8 cellular contexts compared by ENCODE assay signal in the genomic region with DNA sequence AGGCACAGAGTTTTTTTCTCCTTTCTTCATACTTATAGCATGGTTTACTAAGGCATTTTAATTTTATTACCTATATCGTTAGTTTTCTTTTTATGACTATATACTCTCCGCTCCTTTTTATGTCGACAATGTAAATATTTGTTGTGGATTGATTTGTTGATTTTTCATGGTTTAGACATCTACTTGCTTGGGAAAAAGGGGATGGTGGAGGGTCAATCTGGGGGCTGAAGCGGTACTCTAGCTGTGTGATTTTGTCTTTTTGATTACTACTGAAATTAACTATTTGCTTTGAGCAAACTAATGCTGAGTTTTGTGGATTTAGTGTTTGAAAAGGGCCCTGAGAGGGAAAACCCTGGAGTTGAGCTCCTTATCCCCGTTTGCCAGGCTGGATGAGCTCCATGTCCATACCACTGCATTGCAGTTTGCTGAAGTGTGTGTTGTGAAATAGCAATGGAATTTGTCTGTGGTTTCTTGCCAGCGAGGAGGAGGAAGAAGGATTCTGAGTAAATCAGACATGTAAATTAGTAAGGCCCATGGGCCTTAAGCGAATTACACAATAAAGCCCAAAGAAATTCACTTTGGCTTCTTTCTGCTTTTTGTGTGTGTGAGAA.
A peak's percentile ranks its signal among the peaks of the same experiment; 100 is the strongest.
DNase-seq lines count a peak whose midpoint lies in the region; ATAC-seq and TF ChIP-seq lines count a peak whose summit lies in the region.

No MANE protein-coding gene starts in this region.

- H3K27ac ChIP-seq in C4-2B, result peak overlapping the region; percentile 58; the same call in 1 of the 2 replicates

- no peak for TF ChIP-seq CTCF in C4-2B (conservative IDR thresholded peaks at IDR 0.05)
- TF ChIP-seq CTCF in choroid plexus epithelial cell (conservative IDR thresholded peaks at IDR 0.05; ENCODE audit: low read depth, low read length), result no peak

- H3K4me3 ChIP-seq in choroid plexus epithelial cell (ENCODE audit: low read depth, low read length), result no peak overlapping the region

- DNase-seq in MV-4-11 (lab: John Stamatoyannopoulos, UW), result peak; percentile 93
- DNase-seq in choroid plexus epithelial cell (ENCODE audit: low read depth), result peak; percentile 95
- peak; percentile 84 for DNase-seq in myocyte (ENCODE audit: low read depth)
- no peak for DNase-seq in DMS 273 treated with DMSO at 0.1 percent for 48 hours (lab: John Stamatoyannopoulos, UW)
- no peak for DNase-seq in stimulated activated CD4-positive, alpha-beta T cell treated with anti-CD3 and anti-CD28 coated beads, Interleukin-1b, Interleukin-23, amount 100 ng/mL, for 48 hours
- no peak for DNase-seq in NCI-H2227 treated with DMSO at 0.1 percent for 48 hours (lab: John Stamatoyannopoulos, UW)

- ATAC-seq in GM18511 (IDR thresholded peaks at IDR 0.05; ENCODE audit: unreplicated experiment), result no peak

Comparison
In these comparisons a context has a peak if more than half of its experiments do, and no peak if none do; other contexts are left out.
1. DNase-seq: peak in MV-4-11 (single experiment), choroid plexus epithelial cell (single experiment) and myocyte (single experiment); none in DMS 273 treated with DMSO at 0.1 percent for 48 hours (single experiment), stimulated activated CD4-positive, alpha-beta T cell treated with anti-CD3 and anti-CD28 coated beads, Interleukin-1b, Interleukin-23, amount 100 ng/mL, for 48 hours (single experiment) and NCI-H2227 treated with DMSO at 0.1 percent for 48 hours (single experiment).